In genomic region chr21:35051287-35051818, GRCh38 we compare ENCODE assay signal across 8 cellular contexts. TPM values are rescaled to one million over a fixed set of nuclear protein-coding genes. Genes with fewer than 3 reads are reported as not detected.
DNase-seq lines count a peak whose midpoint lies in the region; ATAC-seq and TF ChIP-seq lines count a peak whose summit lies in the region.

No MANE protein-coding gene starts in this region.

- DNase-seq in EL (peak; percentile 87), T-helper 9 cell (peak; percentile 70), astrocyte of the hippocampus (ENCODE audit: low read depth, low spot score) (peak; percentile 93), immature natural killer cell (peak; percentile 92 to 94 (median 94)), DMS79 (lab: John Stamatoyannopoulos, UW) (no peak)
- DNase-seq in stimulated activated CD4-positive, alpha-beta T cell treated with anti-CD3 and anti-CD28 coated beads, Interleukin-15, amount 100 ng/mL, for 24 hours: peak; percentile 89

- H3K4me1 Mint-ChIP-seq in immature natural killer cell: peaks cover 55 to 64% of the 10 kb centered on the region in 2 donors

- ATAC-seq in HG02973 (IDR thresholded peaks at IDR 0.05; ENCODE audit: unreplicated experiment): no peak

- H3K36me3 Mint-ChIP-seq in immature natural killer cell: peaks cover 0 to 13% (median 4%) of the 10 kb centered on the region in 3 donors

- no peak for TF ChIP-seq EP300 in Ishikawa (IDR thresholded peaks at IDR 0.05; ENCODE audit: borderline replicate concordance)

- peaks cover 23 to 44% (median 42%) of the 10 kb centered on the region in 3 donors for H3K27me3 Mint-ChIP-seq in immature natural killer cell (ENCODE audit: low read depth in 3 of 3)

- TF ChIP-seq RAD21 in Ishikawa (IDR thresholded peaks at IDR 0.05; ENCODE audit: low read depth): 0 out of 2 replicates have a peak, but pooled peaks have one; percentile 15

- H3K9me3 Mint-ChIP-seq in immature natural killer cell: peaks cover 0 to 6% (median 2%) of the 10 kb centered on the region in 6 donors

- peak overlapping the region; percentile 95 to 100 (median 99) for H3K27ac Mint-ChIP-seq in immature natural killer cell

- peak overlapping the region; percentile 92 to 99 (median 96) for H3K4me3 Mint-ChIP-seq in immature natural killer cell

TF ChIP-seq in Ishikawa, 13 proteins besides CTCF, POLR2A, EP300 and RAD21:
- no peak for TF ChIP-seq NFIC (IDR thresholded peaks at IDR 0.05)
- TF ChIP-seq REST (IDR thresholded peaks at IDR 0.05; ENCODE audit: low read depth): no peak

RNA-seq across cellular contexts. Expression of gene RUNX1, which starts 2.3 kb away (rescaled TPM):
- 10 to 100 TPM in 2 of 3 donors, 1 to 10 TPM in 1; 6.2 to 25.2 (median 10.6) TPM for polyA plus RNA-seq in immature natural killer cell
